Comparison of ENCODE assay signal across 25 cellular contexts in genomic region chr6:111377558-111378120, GRCh38.
DNase-seq lines count a peak whose midpoint lies in the region; FAIRE-seq and TF ChIP-seq lines count a peak whose summit lies in the region.
"Had no signal": no experiment of that assay in that cellular context is flagged by ENCODE, and none has a peak within 500 bp of the region (broad histone marks: within the 10 kb centered on the region; RNA-seq: fewer than 3 reads in every experiment).

No MANE protein-coding gene starts in this region.

- CTCF ChIA-PET in GM10248 (lab: Yijun Ruan, JAX) = no interaction called here

- DNase-seq in HFFc6 (peak; percentile 26), adipocyte (ENCODE audit: low read depth) (peak; percentile 23), foreskin fibroblast (peak; percentile 7 to 30), endothelial cell (ENCODE audit: low spot score) (no peak), occipital lobe (lab: John Stamatoyannopoulos, UW) (no peak), GM10248 (ENCODE audit: extremely low spot score) (no peak), LoVo (ENCODE audit: low spot score) (no peak)
- DNase-seq: activated CD8-positive, alpha-beta memory T cell treated with anti-CD3 and anti-CD28 coated beads for 24 hours; activated gamma-delta T cell treated with Interleukin-2 at 50 U/mL for 16 hours; activated T-cell treated with anti-CD3 and anti-CD28 coated beads, Interleukin-2, amount 50 U/mL, for 1 hour; adrenal gland; DMS53; left colon; MM.1S; NCI-H1436 treated with DMSO at 0.1 percent for 48 hours; NCI-H524; PC-9; SHP77 treated with DMSO at 0.1 percent for 48 hours had no signal

- H3K9me3 Mint-ChIP-seq in HFFc6 (no peaks in the 10 kb centered on the region), endothelial cell (ENCODE audit: unreplicated experiment) (no peaks in the 10 kb centered on the region)
- H3K9me3 Mint-ChIP-seq: IgD-negative memory B cell, type B pancreatic cell had no signal

- peaks cover 66% of the 10 kb centered on the region for H3K36me3 Mint-ChIP-seq in HFFc6 (ENCODE audit: low read depth)
- H3K36me3 Mint-ChIP-seq in endothelial cell (ENCODE audit: low read depth, unreplicated experiment) = peaks cover 7% of the 10 kb centered on the region

- TF ChIP-seq CTCF in HFFc6 (IDR thresholded peaks at IDR 0.05) = no peak
- no peak for TF ChIP-seq CTCF in foreskin fibroblast (IDR thresholded peaks at IDR 0.05; ENCODE audit: low read depth, low read length)
- no peak for TF ChIP-seq CTCF in endothelial cell (IDR thresholded peaks at IDR 0.05; ENCODE audit: unreplicated experiment)
- no peak for TF ChIP-seq CTCF in GM10248 (IDR thresholded peaks at IDR 0.05; ENCODE audit: control extremely low read depth, extremely low read depth, low read depth, missing control alignments)

- H3K27me3 Mint-ChIP-seq in HFFc6 (ENCODE audit: insufficient read depth) = peaks cover 2% of the 10 kb centered on the region; the same call in 1 of the 2 replicates
- H3K27me3 Mint-ChIP-seq in endothelial cell (ENCODE audit: unreplicated experiment) = no peaks in the 10 kb centered on the region
- H3K27me3 Mint-ChIP-seq: B cell, IgD-negative memory B cell, type B pancreatic cell had no signal

- H3K4me3 ChIP-seq in adipocyte (ENCODE audit: low read length) (no peak overlapping the region), foreskin fibroblast (ENCODE audit: low read depth in 1 of 2, low read length in 2 of 2) (no peak overlapping the region)
- H3K4me3 ChIP-seq: adrenal gland, coronary artery, HAP-1, PC-9 had no signal

- H3K4me3 Mint-ChIP-seq in HFFc6 (no peak overlapping the region), endothelial cell (ENCODE audit: unreplicated experiment) (no peak overlapping the region)
- H3K4me3 Mint-ChIP-seq: B cell, IgD-negative memory B cell, type B pancreatic cell had no signal

- H3K27ac Mint-ChIP-seq in HFFc6 (no peak overlapping the region), endothelial cell (ENCODE audit: unreplicated experiment) (no peak overlapping the region)
- H3K27ac Mint-ChIP-seq: B cell, type B pancreatic cell had no signal

- no peaks in the 10 kb centered on the region for H3K27me3 ChIP-seq in adipocyte (replicated peaks; ENCODE audit: control insufficient read depth, insufficient read depth, low read length)
- H3K27me3 ChIP-seq: adrenal gland had no signal

- peaks cover 26% of the 10 kb centered on the region for H3K4me1 ChIP-seq in adipocyte (ENCODE audit: control insufficient read depth, insufficient read depth, low read length)
- H3K4me1 ChIP-seq: adrenal gland had no signal

- H3K9ac ChIP-seq in adipocyte (ENCODE audit: low read length) = no peak overlapping the region

- POLR2A ChIA-PET in GM10248 (lab: Yijun Ruan, JAX) = no interaction called here

- H3K9me3 ChIP-seq in adipocyte (ENCODE audit: control insufficient read depth, low read length) = no peaks in the 10 kb centered on the region
- H3K9me3 ChIP-seq: adrenal gland, HAP-1 had no signal

- H3K4me1 Mint-ChIP-seq in HFFc6 (ENCODE audit: low read depth) (peaks cover 35% of the 10 kb centered on the region), endothelial cell (ENCODE audit: unreplicated experiment) (no peaks in the 10 kb centered on the region)
- H3K4me1 Mint-ChIP-seq: B cell had no signal

- peaks cover 100% of the 10 kb centered on the region for H3K36me3 ChIP-seq in adipocyte (ENCODE audit: control insufficient read depth, insufficient read depth, low read length, severe bottlenecking)

- peak; percentile 34 for FAIRE-seq in A204.1 (lab: Jason Lieb, UNC)
- FAIRE-seq: bronchial epithelial cell had no signal

Comparison
In these comparisons a context has a peak if more than half of its experiments do, and no peak if none do; other contexts are left out.
1. DNase-seq: peak in HFFc6 (single experiment), adipocyte (single experiment) and foreskin fibroblast (2 of 2); none in endothelial cell (single experiment), occipital lobe (single experiment), GM10248 (single experiment) and LoVo (single experiment).